In genomic region chr11:27722117-27722844, GRCh38 we compare ENCODE assay signal across 8 cellular contexts. TPM values are rescaled to one million over a fixed set of nuclear protein-coding genes. Genes with fewer than 3 reads are reported as not detected.
DNase-seq lines count a peak whose midpoint lies in the region; ATAC-seq and TF ChIP-seq lines count a peak whose summit lies in the region.

No MANE protein-coding gene starts in this region.

- H3K36me3 ChIP-seq in breast epithelium (no peaks in the 10 kb centered on the region), mucosa of descending colon (ENCODE audit: low read depth) (no peaks in the 10 kb centered on the region)

- H3K4me3 ChIP-seq in breast epithelium: peak overlapping the region; percentile 24 to 53 (median 40)
- no peak overlapping the region for H3K4me3 ChIP-seq in mucosa of descending colon

- no peak overlapping the region for H3K27ac ChIP-seq in breast epithelium

- H3K27me3 ChIP-seq in breast epithelium: peaks cover 0 to 51% of the 10 kb centered on the region in 2 donors

- DNase-seq in GM03348 (ENCODE audit: low spot score): peak; percentile 65
- DNase-seq in breast epithelium (ENCODE audit: low spot score in 2 of 2): no peak
- DNase-seq in mucosa of descending colon: peak in 1 of 3 donors; percentile 26
- no peak for DNase-seq in NCI-H2196 (lab: John Stamatoyannopoulos, UW; ENCODE audit: unreplicated experiment)
- DNase-seq in ureter (ENCODE audit: low spot score): no peak
- DNase-seq in NK-92 (lab: John Stamatoyannopoulos, UW; ENCODE audit: unreplicated experiment): no peak

- H3K4me1 ChIP-seq in breast epithelium (peaks cover 0 to 8% of the 10 kb centered on the region in 2 donors), mucosa of descending colon (ENCODE audit: low read depth) (peaks cover 12% of the 10 kb centered on the region)

- intact Hi-C loops in breast epithelium (cut with DNase I; ENCODE audit: low total_unique reads): no loop called here
- intact Hi-C loops in mucosa of descending colon (cut with DNase I, micrococcal nuclease): no loop called here

- ATAC-seq in HG03354 (IDR thresholded peaks at IDR 0.05; ENCODE audit: poor library complexity, severe bottlenecking, unreplicated experiment): peak; percentile 55
- ATAC-seq in mucosa of descending colon: peak; percentile 35
- ATAC-seq in HG03175 (IDR thresholded peaks at IDR 0.05; ENCODE audit: unreplicated experiment): no peak

- no peak for TF ChIP-seq CTCF in breast epithelium (IDR thresholded peaks at IDR 0.05)
- TF ChIP-seq CTCF in mucosa of descending colon (IDR thresholded peaks at IDR 0.05): no peak

- H3K9me3 ChIP-seq in breast epithelium (no peaks in the 10 kb centered on the region), mucosa of descending colon (no peaks in the 10 kb centered on the region)

- no peak for TF ChIP-seq POLR2A in breast epithelium (IDR thresholded peaks at IDR 0.05)

RNA-seq across cellular contexts. Expression of gene BDNF, which starts 22.0 kb away (rescaled TPM):
- total RNA-seq in breast epithelium (under 1 TPM in 2 of 3 donors, not detected in 1; 0.44 to 0.66 TPM), mucosa of descending colon (under 1 TPM in 2 of 3 donors, not detected in 1; 0.25 to 0.31 TPM), ureter (6.0 TPM)
